ENCODE assay signal across 8 cellular contexts in the genomic region with DNA sequence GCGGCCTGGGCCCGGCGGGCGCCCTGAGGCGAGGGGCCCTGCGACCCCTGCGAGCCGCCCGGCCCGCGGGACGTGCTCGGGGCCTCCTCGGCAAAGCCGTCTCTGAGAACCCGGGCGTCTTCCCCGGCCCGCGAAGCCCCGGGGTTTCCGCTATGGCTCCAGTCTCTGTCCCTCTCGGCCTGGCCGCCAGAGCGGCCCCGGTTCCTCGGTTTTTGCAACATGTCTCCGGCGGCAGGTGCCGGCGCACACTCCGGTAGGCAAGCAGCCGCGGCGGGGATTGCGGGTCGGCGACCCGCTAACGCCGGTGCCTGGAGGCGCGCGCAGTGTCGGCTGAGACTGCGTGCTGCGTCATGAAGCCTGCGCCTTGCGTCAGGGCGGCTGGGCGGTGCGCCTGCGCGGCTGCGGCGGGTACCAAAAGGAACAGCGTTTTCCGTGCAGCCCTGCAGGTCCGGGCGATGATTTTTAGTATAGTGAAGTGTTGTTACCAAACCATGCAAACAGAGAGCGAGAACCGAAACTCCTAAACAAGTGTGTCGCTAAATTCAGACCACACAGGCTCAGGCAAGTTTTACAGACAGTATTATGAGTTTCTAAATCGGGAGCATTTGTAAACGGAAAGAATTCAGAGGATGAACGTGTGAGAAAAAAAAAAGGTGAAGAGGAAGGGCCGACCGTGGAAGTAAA. TPM values are rescaled to one million over a fixed set of nuclear protein-coding genes. Genes with fewer than 3 reads are reported as not detected.
DNase-seq lines count a peak whose midpoint lies in the region; ATAC-seq and TF ChIP-seq lines count a peak whose summit lies in the region.

A gene (minus strand): TSS at position 338 of the 684 bp plus-strand sequence. CDS start 117 bp downstream, at position 221.

- WGBS in spleen, 5 donors = 0 to 1% (median 0%) methylated on average over 43 to 68 of the region's 68 CpGs

- TF ChIP-seq CTCF in WI38 (IDR thresholded peaks at IDR 0.05; ENCODE audit: low read depth, low read length) (no peak), cardiac fibroblast (IDR thresholded peaks at IDR 0.05; ENCODE audit: low read depth, low read length) (no peak), spleen (IDR thresholded peaks at IDR 0.05 in 8 of 11, conservative IDR thresholded peaks at IDR 0.05 in 3 of 11) (peak in 1 of 11 experiments; percentile 13)

- peaks cover 4% of the 10 kb centered on the region; the same call in 1 of the 2 replicates for H3K27me3 ChIP-seq in ACC112 (ENCODE audit: insufficient read depth, low read length)
- H3K27me3 ChIP-seq in spleen (replicated peaks in 1 of 7) = no peaks in the 10 kb centered on the region

- peak; percentile 72 to 89 (median 73) for TF ChIP-seq POLR2A in spleen (IDR thresholded peaks at IDR 0.05)

- intact Hi-C loops in spleen (cut with DNase I; ENCODE audit: low total_unique reads) = no loop called here

- ATAC-seq in GM18868 (IDR thresholded peaks at IDR 0.05; ENCODE audit: unreplicated experiment) (peak; percentile 90), HG03103 (IDR thresholded peaks at IDR 0.05; ENCODE audit: low read depth, unreplicated experiment) (peak; percentile 88)

- peak; percentile 55 for DNase-seq in NCI-H2196 (lab: John Stamatoyannopoulos, UW; ENCODE audit: unreplicated experiment)
- peak; percentile 87 to 91 for DNase-seq in cardiac fibroblast (ENCODE audit: low read depth in 2 of 2)
- DNase-seq in inferior parietal cortex (ENCODE audit: extremely low spot score) = peak; percentile 91
- peak; percentile 97 for DNase-seq in spleen

- H3K36me3 ChIP-seq in ACC112 (ENCODE audit: insufficient read depth, low read length) (no peaks in the 10 kb centered on the region), spleen (peaks cover 0 to 4% (median 0%) of the 10 kb centered on the region in 6 donors)

- H3K4me1 ChIP-seq in ACC112 (ENCODE audit: control insufficient read depth, insufficient read depth, low read length, unreplicated experiment) (peaks cover 8% of the 10 kb centered on the region), spleen (peaks cover 27 to 51% (median 32%) of the 10 kb centered on the region in 6 donors)

- peak within 1 kb of the TSS; percentile 89 for H3K4me3 ChIP-seq in ACC112 (ENCODE audit: low read depth, low read length)
- H3K4me3 ChIP-seq in WI38 (ENCODE audit: low read depth, low read length) = peak within 1 kb of the TSS; percentile 70
- peak within 1 kb of the TSS; percentile 76 to 77 for H3K4me3 ChIP-seq in cardiac fibroblast (replicated peaks in 1 of 2; ENCODE audit: low read depth in 2 of 2, low read length in 2 of 2)
- peak within 1 kb of the TSS; percentile 56 to 78 (median 72) for H3K4me3 ChIP-seq in spleen

- peaks cover 16% of the 10 kb centered on the region for H3K79me2 ChIP-seq in ACC112 (ENCODE audit: control insufficient read depth, insufficient read depth, low read length, unreplicated experiment)

- no peaks in the 10 kb centered on the region for H3K9me3 ChIP-seq in spleen

- H3K27ac ChIP-seq in ACC112 (ENCODE audit: low read depth, low read length) (peak within 1 kb of the TSS; percentile 38), spleen (peak within 1 kb of the TSS; percentile 82 to 96 (median 94))

- H2AFZ ChIP-seq in ACC112 (ENCODE audit: low read length, unreplicated experiment) = peak within 1 kb of the TSS; percentile 77

RNA-seq across cellular contexts. Expression of the gene that starts here (rescaled TPM):
- total RNA-seq in spleen = 10 to 100 TPM in 2 of 7 donors, 1 to 10 TPM in 5; 6.5 to 10.8 (median 9.3) TPM
- polyA plus RNA-seq in spleen = 1 to 10 TPM; 9.4 to 10.0 (median 9.7) TPM

Comparison
In these comparisons a context has a peak if more than half of its experiments do, and no peak if none do; other contexts are left out.
1. Peak in every context shown above with its lines: DNase-seq, ATAC-seq, H3K4me3 ChIP-seq and H3K27ac ChIP-seq.